Comparison of ENCODE assay signal across 8 cellular contexts in the genomic region with DNA sequence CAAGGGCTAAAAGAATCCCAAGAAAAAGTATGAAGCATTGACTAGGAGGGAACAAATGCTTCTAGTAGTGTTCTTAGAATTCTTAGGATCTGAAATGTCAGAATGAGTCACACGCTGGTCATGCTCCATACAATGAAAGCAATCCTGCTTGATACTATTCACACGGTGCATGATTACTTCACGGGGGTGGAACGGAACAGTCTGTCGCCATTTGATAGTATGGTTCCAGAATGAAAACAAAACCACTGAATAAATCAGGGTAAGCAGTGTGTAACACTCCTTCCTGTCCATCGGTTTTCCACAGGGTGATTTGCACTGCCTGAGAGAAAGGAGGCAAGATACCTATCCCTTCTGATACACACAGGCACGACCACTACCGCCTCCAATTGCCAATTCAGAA. TPM values are rescaled to one million over a fixed set of nuclear protein-coding genes. Genes with fewer than 3 reads are reported as not detected.
DNase-seq lines count a peak whose midpoint lies in the region; ATAC-seq and TF ChIP-seq lines count a peak whose summit lies in the region.

No MANE protein-coding gene starts in this region.

- H2AFZ ChIP-seq in HCT116 (ENCODE audit: low read depth, low read length, poor library complexity, severe bottlenecking), result no peak overlapping the region

- H3K27me3 ChIP-seq in HCT116 (ENCODE audit: insufficient read depth, low read length), result no peaks in the 10 kb centered on the region
- H3K27me3 ChIP-seq in foreskin keratinocyte, result no peaks in the 10 kb centered on the region

- RAD21 ChIA-PET in HCT116 (lab: Charles Lee; ENCODE audit: low non-redundant PET in 1 of 2, low total read pairs in 2 of 2, uncharacterized antibody in 2 of 2, unreplicated experiment in 2 of 2), result no interaction called here

- H3K9me3 ChIP-seq in HCT116 (ENCODE audit: control insufficient read depth in 1 of 2, insufficient read depth in 1 of 2, low read depth in 1 of 2, low read length in 2 of 2), result no peaks in the 10 kb centered on the region

- ATAC-seq in HCT116, result peak; percentile 55; the same call in 1 of the 2 replicates
- peak; percentile 96 for ATAC-seq in foreskin keratinocyte
- ATAC-seq in GM21528 (IDR thresholded peaks at IDR 0.05; ENCODE audit: low FRiP score, unreplicated experiment), result no peak
- ATAC-seq in HG02763 (IDR thresholded peaks at IDR 0.05; ENCODE audit: unreplicated experiment), result no peak

- H3K27ac ChIP-seq in HCT116 (ENCODE audit: low read depth, low read length) (no peak overlapping the region), foreskin keratinocyte (peak overlapping the region; percentile 28)

- peaks cover 70% of the 10 kb centered on the region for H3K79me2 ChIP-seq in HCT116 (ENCODE audit: insufficient read depth, low read length)

- TF ChIP-seq POLR2A in HCT116 (IDR thresholded peaks at IDR 0.05; ENCODE audit: borderline replicate concordance, extremely low read depth, insufficient read depth, insufficient read length), result no peak

- BruUV-seq in HCT116 (replicated peaks; lab: Mats Ljungman, UMichigan), result TSS peak; percentile 55

- H4K20me1 ChIP-seq in HCT116 (ENCODE audit: insufficient read depth), result no peaks in the 10 kb centered on the region; the same call in 1 of the 2 replicates

- DNase-seq in HCT116 (ENCODE audit: low read depth, low spot score), result no peak
- peak; percentile 40 for DNase-seq in T1000 (lab: John Stamatoyannopoulos, UW)
- DNase-seq in foreskin keratinocyte, result peak; percentile 86 to 94
- peak; percentile 86 for DNase-seq in skeletal muscle cell (ENCODE audit: low read depth)
- DNase-seq in NCI-H1417 treated with DMSO at 0.1 percent for 48 hours (lab: John Stamatoyannopoulos, UW), result no peak
- no peak for DNase-seq in 8988T

- no peak for TF ChIP-seq RAD21 in HCT116 (IDR thresholded peaks at IDR 0.05; ENCODE audit: low read depth)

- H3K4me3 ChIP-seq in HCT116 (replicated peaks in 1 of 2; ENCODE audit: low read depth in 1 of 2, low read length in 2 of 2) (no peak overlapping the region), skeletal muscle cell (ENCODE audit: low read depth, low read length) (no peak overlapping the region)

- peaks cover 0 to 20% of the 10 kb centered on the region in 2 experiments; a peak in 3 of 4 replicates for H3K4me1 ChIP-seq in HCT116 (ENCODE audit: control insufficient read depth in 1 of 2, insufficient read depth in 2 of 2, low read length in 2 of 2)
- H3K4me1 ChIP-seq in foreskin keratinocyte, result peaks cover 15% of the 10 kb centered on the region

- H3K9me2 ChIP-seq in HCT116 (ENCODE audit: insufficient read depth), result no peaks in the 10 kb centered on the region

- H3K4me2 ChIP-seq in HCT116 (ENCODE audit: low read length), result peak overlapping the region; percentile 6

- no peak overlapping the region for H3K9ac ChIP-seq in HCT116 (ENCODE audit: low read length)

- CTCF ChIA-PET in HCT116 (lab: Charles Lee), result no interaction called here

- no peak for TF ChIP-seq CTCF in HCT116 (IDR thresholded peaks at IDR 0.05 in 2 of 3, conservative IDR thresholded peaks at IDR 0.05 in 1 of 3; ENCODE audit: borderline replicate concordance in 1 of 3, insufficient read depth in 1 of 3, low read depth in 2 of 3, low read length in 2 of 3)
- no peak for TF ChIP-seq CTCF in foreskin keratinocyte (conservative IDR thresholded peaks at IDR 0.05)

- peaks cover 22 to 39% of the 10 kb centered on the region in 2 experiments for H3K36me3 ChIP-seq in HCT116 (ENCODE audit: control insufficient read depth in 1 of 2, insufficient read depth in 2 of 2, low read length in 2 of 2)

- intact Hi-C loops in HCT116 (cut with micrococcal nuclease), result no loop called here

- POLR2A ChIA-PET in HCT116 (lab: Charles Lee), result no interaction called here

TF ChIP-seq in HCT116, 20 proteins besides CTCF, POLR2A, EP300 and RAD21:
- no peak for TF ChIP-seq CBX3 (IDR thresholded peaks at IDR 0.05; ENCODE audit: low read depth)
- peak; percentile 33; the same call in 1 of the 2 replicates for TF ChIP-seq FOSL1 (IDR thresholded peaks at IDR 0.05; ENCODE audit: low read depth)
- TF ChIP-seq YY1 (IDR thresholded peaks at IDR 0.05; ENCODE audit: extremely low read depth, insufficient replicate concordance, low read depth, low read length), result no peak

RNA-seq across cellular contexts. Expression of a gene that starts 22.9 kb away (rescaled TPM):
- total RNA-seq in HCT116 (2021; ENCODE audit: unreplicated experiment) (735 TPM), foreskin keratinocyte (582 and 629 TPM in 2 replicates)
- 530 and 573 TPM in 2 replicates for polyA plus RNA-seq in HCT116 (2012)
- 540 and 664 TPM in 2 replicates for polyA plus RNA-seq in foreskin keratinocyte

RNA-seq across cellular contexts. Expression of a gene that starts 33.1 kb away (rescaled TPM):
- total RNA-seq in HCT116 (2021; ENCODE audit: unreplicated experiment), result 55.5 TPM
- polyA plus RNA-seq in HCT116 (2012), result 32.2 and 38.8 TPM in 2 replicates
- 79.2 and 79.3 TPM in 2 replicates for total RNA-seq in foreskin keratinocyte
- polyA plus RNA-seq in foreskin keratinocyte, result 28.6 and 34.9 TPM in 2 replicates

Comparison
In these comparisons a context has a peak if more than half of its experiments do, and no peak if none do; other contexts are left out.
1. ATAC-seq: peak in HCT116 (single experiment) and foreskin keratinocyte (single experiment); none in GM21528 (single experiment) and HG02763 (single experiment).
2. DNase-seq: peak in T1000 (single experiment), foreskin keratinocyte (2 of 2) and skeletal muscle cell (single experiment); none in HCT116 (single experiment), NCI-H1417 treated with DMSO at 0.1 percent for 48 hours (single experiment) and 8988T (single experiment).